10 cellular contexts compared by ENCODE assay signal in the genomic region with DNA sequence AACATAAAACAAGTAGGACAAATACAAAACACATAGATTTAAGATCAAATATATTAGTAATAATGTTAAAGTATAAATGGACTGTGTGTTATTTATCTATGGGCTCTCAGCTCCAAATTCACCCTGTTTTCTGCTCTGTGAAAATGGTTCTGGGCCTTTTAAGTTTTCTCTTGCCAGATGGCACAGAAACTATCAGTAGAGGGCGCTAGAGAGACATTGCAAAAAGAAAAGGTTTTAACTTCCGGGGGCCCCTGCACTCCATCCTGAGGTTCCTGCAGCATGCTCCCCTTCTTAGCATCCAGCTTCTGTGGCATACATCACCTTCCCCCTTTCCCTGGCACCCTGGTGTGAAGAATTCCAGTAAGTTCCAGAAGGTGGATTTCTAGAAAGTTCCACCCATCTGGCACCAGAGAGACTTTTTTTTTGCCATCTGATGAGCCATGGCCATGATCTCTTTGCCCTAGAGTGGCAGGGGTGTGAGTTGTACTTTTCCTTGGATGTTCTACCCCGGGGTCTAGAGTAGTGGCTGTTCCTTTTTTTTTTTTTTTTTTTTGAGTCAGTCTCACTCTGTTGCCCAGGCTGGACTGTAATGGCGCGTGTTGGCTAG. TPM values are rescaled to one million over a fixed set of nuclear protein-coding genes. Genes with fewer than 3 reads are reported as not detected.
DNase-seq lines count a peak whose midpoint lies in the region; ATAC-seq and TF ChIP-seq lines count a peak whose summit lies in the region.
"Had no signal": no experiment of that assay in that cellular context is flagged by ENCODE, and none has a peak within 500 bp of the region (broad histone marks: within the 10 kb centered on the region; RNA-seq: fewer than 3 reads in every experiment).

No MANE protein-coding gene starts in this region.

- peak; percentile 40 for TF ChIP-seq CTCF in epithelial cell of esophagus (IDR thresholded peaks at IDR 0.05; ENCODE audit: insufficient read depth, low read depth, low read length, missing control alignments)
- TF ChIP-seq CTCF in adrenal gland (IDR thresholded peaks at IDR 0.05), result peak in 1 of 6 experiments; percentile 17

- no peaks in the 10 kb centered on the region for H3K9me3 Mint-ChIP-seq in stimulated activated naive CD8-positive, alpha-beta T cell treated with anti-CD3 and anti-CD28 coated beads, Interleukin-15, amount 100 ng/mL, for 72 hours

- H3K36me3 ChIP-seq in adrenal gland (replicated peaks in 1 of 2), result no peaks in the 10 kb centered on the region
- H3K36me3 ChIP-seq: pancreas had no signal

- H3K27ac Mint-ChIP-seq in stimulated activated naive CD8-positive, alpha-beta T cell treated with anti-CD3 and anti-CD28 coated beads, Interleukin-15, amount 100 ng/mL, for 72 hours, result no peak overlapping the region

- no peak overlapping the region for H3K4me3 Mint-ChIP-seq in stimulated activated naive CD8-positive, alpha-beta T cell treated with anti-CD3 and anti-CD28 coated beads, Interleukin-15, amount 100 ng/mL, for 72 hours

- H3K4me1 ChIP-seq in adrenal gland (replicated peaks in 1 of 2), result no peaks in the 10 kb centered on the region
- H3K4me1 ChIP-seq: pancreas had no signal

- no peak overlapping the region for H3K4me3 ChIP-seq in epithelial cell of esophagus (ENCODE audit: low read length)
- no peak overlapping the region for H3K4me3 ChIP-seq in adrenal gland
- H3K4me3 ChIP-seq: dorsolateral prefrontal cortex, pancreas had no signal

- no peaks in the 10 kb centered on the region for H3K27me3 Mint-ChIP-seq in stimulated activated naive CD8-positive, alpha-beta T cell treated with anti-CD3 and anti-CD28 coated beads, Interleukin-15, amount 100 ng/mL, for 72 hours

- no peaks in the 10 kb centered on the region for H3K27me3 ChIP-seq in adrenal gland
- H3K27me3 ChIP-seq: dorsolateral prefrontal cortex, pancreas had no signal

- H3K4me1 Mint-ChIP-seq in stimulated activated naive CD8-positive, alpha-beta T cell treated with anti-CD3 and anti-CD28 coated beads, Interleukin-15, amount 100 ng/mL, for 72 hours, result peaks cover 22% of the 10 kb centered on the region

- WGBS in adrenal gland, 4 donors, result 78 to 91% (median 84%) methylated on average over 5 of the region's 5 CpGs

- no peak overlapping the region for H3K27ac ChIP-seq in adrenal gland
- H3K27ac ChIP-seq: dorsolateral prefrontal cortex, pancreas had no signal

- intact Hi-C loops in adrenal gland (cut with DNase I), result no loop called here

- no peak for TF ChIP-seq POLR2A in adrenal gland (IDR thresholded peaks at IDR 0.05)

- peak; percentile 9 for DNase-seq in stimulated activated naive CD8-positive, alpha-beta T cell treated with anti-CD3 and anti-CD28 coated beads, Interleukin-15, Interleukin-2, amounts not matched to agents 100 U/mL and 50 U/mL, for 24 hours
- no peak for DNase-seq in stimulated activated naive CD8-positive, alpha-beta T cell treated with anti-CD3 and anti-CD28 coated beads, Interleukin-15, amount 100 ng/mL, for 72 hours
- peak; percentile 4 for DNase-seq in NCI-H748 treated with DMSO at 0.1 percent for 48 hours (lab: John Stamatoyannopoulos, UW)
- DNase-seq in epithelial cell of esophagus (ENCODE audit: low read depth), result peak; percentile 19
- DNase-seq in hypothalamus (lab: John Stamatoyannopoulos, UW), result no peak
- no peak for DNase-seq in A172 (ENCODE audit: low spot score)
- DNase-seq in NCI-H510A treated with DMSO at 0.1 percent for 48 hours (lab: John Stamatoyannopoulos, UW), result no peak
- DNase-seq in adrenal gland, result no peak
- DNase-seq: dorsolateral prefrontal cortex, pancreas had no signal

- no peak for ATAC-seq in stimulated activated naive CD8-positive, alpha-beta T cell treated with anti-CD3 and anti-CD28 coated beads, Interleukin-15, Interleukin-2, amounts not matched to agents 100 U/mL and 50 U/mL, for 24 hours
- no peak for ATAC-seq in stimulated activated naive CD8-positive, alpha-beta T cell treated with anti-CD3 and anti-CD28 coated beads, Interleukin-15, amount 100 ng/mL, for 72 hours
- ATAC-seq: pancreas had no signal

- H3K9me3 ChIP-seq in adrenal gland (replicated peaks in 1 of 3), result no peaks in the 10 kb centered on the region
- H3K9me3 ChIP-seq: pancreas had no signal

RNA-seq across cellular contexts. Expression of a gene that starts 29.3 kb away (rescaled TPM):
- total RNA-seq in A172 (2014; rRNA removed; shearing (Covaris generic)), result 47.9 and 90.2 TPM in 2 replicates
- 10 to 100 TPM; 23.5 to 65.2 (median 50.6) TPM for total RNA-seq in adrenal gland
- polyA plus RNA-seq in adrenal gland, result 100 to 1,000 TPM in 1 of 3 donors, 10 to 100 TPM in 2; 73.3 to 110 (median 95.9) TPM

RNA-seq across cellular contexts. Expression of a gene that starts 29.4 kb away (rescaled TPM):
- 78.7 and 94.4 TPM in 2 replicates for total RNA-seq in A172 (2014; rRNA removed; shearing (Covaris generic))
- total RNA-seq in adrenal gland, result 10 to 100 TPM; 34.0 to 74.4 (median 52.6) TPM
- polyA plus RNA-seq in adrenal gland, result 10 to 100 TPM; 22.5 to 71.1 (median 33.6) TPM

RNA-seq across cellular contexts. Expression of a gene that starts 58.6 kb away (rescaled TPM):
- 21.2 and 22.7 TPM in 2 replicates for total RNA-seq in A172 (2014; rRNA removed; shearing (Covaris generic))
- total RNA-seq in adrenal gland, result 10 to 100 TPM; 12.2 to 39.2 (median 26.4) TPM
- 10 to 100 TPM; 10.4 to 27.8 (median 16.7) TPM for polyA plus RNA-seq in adrenal gland

Comparison
In these comparisons a context has a peak if more than half of its experiments do, and no peak if none do; other contexts are left out.
1. DNase-seq: peak in stimulated activated naive CD8-positive, alpha-beta T cell treated with anti-CD3 and anti-CD28 coated beads, Interleukin-15, Interleukin-2, amounts not matched to agents 100 U/mL and 50 U/mL, for 24 hours (single experiment), NCI-H748 treated with DMSO at 0.1 percent for 48 hours (single experiment) and epithelial cell of esophagus (single experiment); none in stimulated activated naive CD8-positive, alpha-beta T cell treated with anti-CD3 and anti-CD28 coated beads, Interleukin-15, amount 100 ng/mL, for 72 hours (0 of 2), hypothalamus (0 of 51), A172 (single experiment), NCI-H510A treated with DMSO at 0.1 percent for 48 hours (single experiment) and adrenal gland (0 of 7).